8 cellular contexts compared by ENCODE assay signal in genomic region chr9:134324359-134325095, GRCh38. TPM values are rescaled to one million over a fixed set of nuclear protein-coding genes. Genes with fewer than 3 reads are reported as not detected.
DNase-seq lines count a peak whose midpoint lies in the region; ATAC-seq, FAIRE-seq and TF ChIP-seq lines count a peak whose summit lies in the region.

No MANE protein-coding gene starts in this region.

- H3K27ac Mint-ChIP-seq in activated naive CD8-positive, alpha-beta T cell treated with anti-CD3 and anti-CD28 coated beads, Interleukin-2, amount 50 U/mL, for 24 hours = no peak overlapping the region

- H3K27me3 Mint-ChIP-seq in activated naive CD8-positive, alpha-beta T cell treated with anti-CD3 and anti-CD28 coated beads, Interleukin-2, amount 50 U/mL, for 24 hours = peaks cover 10% of the 10 kb centered on the region

- H3K4me3 ChIP-seq in kidney (ENCODE audit: low read length in 2 of 2) (peak overlapping the region in 1 of 2 donors; percentile 78), suprapubic skin (peak overlapping the region; percentile 79)

- no peaks in the 10 kb centered on the region for H3K9me3 Mint-ChIP-seq in activated naive CD8-positive, alpha-beta T cell treated with anti-CD3 and anti-CD28 coated beads, Interleukin-2, amount 50 U/mL, for 24 hours

- peak overlapping the region in 1 of 2 donors; percentile 89 for H3K9ac ChIP-seq in kidney (ENCODE audit: low read length in 2 of 2)

- H3K9me3 ChIP-seq in kidney (ENCODE audit: control insufficient read depth in 1 of 2, low read length in 2 of 2) (no peaks in the 10 kb centered on the region), suprapubic skin (no peaks in the 10 kb centered on the region)

- H3K27ac ChIP-seq in kidney (ENCODE audit: low read depth in 2 of 2, low read length in 2 of 2) = peak overlapping the region; percentile 95 to 97
- peak overlapping the region; percentile 97 for H3K27ac ChIP-seq in suprapubic skin

- peaks cover 44 to 45% of the 10 kb centered on the region in 2 donors for H3K4me1 ChIP-seq in kidney (ENCODE audit: control insufficient read depth in 1 of 2, insufficient read depth in 1 of 2, low read depth in 1 of 2, low read length in 2 of 2)
- peaks cover 43% of the 10 kb centered on the region for H3K4me1 ChIP-seq in suprapubic skin

- H3K4me1 Mint-ChIP-seq in activated naive CD8-positive, alpha-beta T cell treated with anti-CD3 and anti-CD28 coated beads, Interleukin-2, amount 50 U/mL, for 24 hours = peaks cover 7% of the 10 kb centered on the region

- TF ChIP-seq CTCF in kidney (IDR thresholded peaks at IDR 0.05; ENCODE audit: borderline replicate concordance, extremely low read depth, insufficient read depth) (no peak), suprapubic skin (IDR thresholded peaks at IDR 0.05) (no peak), GM10266 (IDR thresholded peaks at IDR 0.05; ENCODE audit: control insufficient read depth, insufficient read depth, low read depth, missing control alignments) (no peak)

- WGBS in suprapubic skin = 78% methylated on average over 15 of the region's 17 CpGs

- H3K36me3 ChIP-seq in kidney (ENCODE audit: control insufficient read depth in 1 of 2, insufficient read depth in 2 of 2, low read length in 2 of 2) = no peaks in the 10 kb centered on the region
- no peaks in the 10 kb centered on the region for H3K36me3 ChIP-seq in suprapubic skin

- no peaks in the 10 kb centered on the region for H3K36me3 Mint-ChIP-seq in activated naive CD8-positive, alpha-beta T cell treated with anti-CD3 and anti-CD28 coated beads, Interleukin-2, amount 50 U/mL, for 24 hours (ENCODE audit: low read depth)

- H3K4me3 Mint-ChIP-seq in activated naive CD8-positive, alpha-beta T cell treated with anti-CD3 and anti-CD28 coated beads, Interleukin-2, amount 50 U/mL, for 24 hours = peak overlapping the region; percentile 22

- ATAC-seq in activated naive CD8-positive, alpha-beta T cell treated with anti-CD3 and anti-CD28 coated beads, Interleukin-2, amount 50 U/mL, for 24 hours = peak; percentile 12

- no peak for FAIRE-seq in kidney (lab: Jason Lieb, UNC)
- FAIRE-seq in GM12892 (lab: Jason Lieb, UNC) = no peak

- TF ChIP-seq EP300 in suprapubic skin (IDR thresholded peaks at IDR 0.05) = no peak

- H3K27me3 ChIP-seq in suprapubic skin = no peaks in the 10 kb centered on the region

- intact Hi-C loops in kidney (cut with DNase I) = no loop called here

- DNase-seq in NOMO-1 (lab: John Stamatoyannopoulos, UW; ENCODE audit: unreplicated experiment in 2 of 2) = peak; percentile 36 to 60
- DNase-seq in NOMO-1 treated with dmso at 0.1 percent for 144 hours (lab: John Stamatoyannopoulos, UW; ENCODE audit: unreplicated experiment) = no peak
- no peak for DNase-seq in activated naive CD8-positive, alpha-beta T cell treated with anti-CD3 and anti-CD28 coated beads, Interleukin-2, amount 50 U/mL, for 24 hours
- DNase-seq in kidney = no peak
- peak in 1 of 2 donors; percentile 66 for DNase-seq in suprapubic skin (ENCODE audit: low spot score in 2 of 2)
- no peak for DNase-seq in GM10266 (ENCODE audit: extremely low spot score)
- no peak for DNase-seq in GM12892 (ENCODE audit: insufficient read length)
- no peak for DNase-seq in cerebellar nuclear complex (lab: John Stamatoyannopoulos, UW)

- no peak for TF ChIP-seq POLR2A in suprapubic skin (IDR thresholded peaks at IDR 0.05)
- no peak for TF ChIP-seq POLR2A in GM12892 (IDR thresholded peaks at IDR 0.05; ENCODE audit: low read depth, low read length)

RNA-seq across cellular contexts. Expression of gene RXRA, which starts 1.7 kb away (rescaled TPM):
- total RNA-seq in kidney = 49.5 TPM
- polyA plus RNA-seq in kidney (ENCODE audit: insufficient read depth, low read depth, low replicate concordance) = 24.0 TPM
- total RNA-seq in suprapubic skin = 100 to 1,000 TPM; 165 to 240 (median 185) TPM
- 19.7 TPM for polyA plus RNA-seq in GM12892 (2012; ENCODE audit: missing spikeins)

Comparison
In these comparisons a context has a peak if more than half of its experiments do, and no peak if none do; other contexts are left out.
1. DNase-seq: peak in NOMO-1 (2 of 2); none in NOMO-1 treated with dmso at 0.1 percent for 144 hours (single experiment), activated naive CD8-positive, alpha-beta T cell treated with anti-CD3 and anti-CD28 coated beads, Interleukin-2, amount 50 U/mL, for 24 hours (single experiment), kidney (single experiment), GM10266 (single experiment), GM12892 (single experiment) and cerebellar nuclear complex (0 of 2).